In genomic region chr10:34405611-34406462, GRCh38 we compare ENCODE assay signal across 16 cellular contexts.
A peak's percentile ranks its signal among the peaks of the same experiment; 100 is the strongest.
DNase-seq lines count a peak whose midpoint lies in the region; ATAC-seq and TF ChIP-seq lines count a peak whose summit lies in the region.
"Had no signal": no experiment of that assay in that cellular context is flagged by ENCODE, and none has a peak within 500 bp of the region (broad histone marks: within the 10 kb centered on the region; RNA-seq: fewer than 3 reads in every experiment).

No MANE protein-coding gene starts in this region.

- no peak for TF ChIP-seq EP300 in upper lobe of left lung (IDR thresholded peaks at IDR 0.05)

- DNase-seq in HCEC 1CT, result peak; percentile 10
- peak; percentile 16 for DNase-seq in RWPE1 (ENCODE audit: low spot score)
- DNase-seq in dermis blood vessel endothelial cell, result peak; percentile 72
- peak; percentile 46 for DNase-seq in pulmonary artery endothelial cell (ENCODE audit: low read depth, low spot score)
- DNase-seq in upper lobe of left lung, result no peak
- no peak for DNase-seq in medulla oblongata (ENCODE audit: extremely low spot score)
- DNase-seq in activated gamma-delta T cell (lab: John Stamatoyannopoulos, UW), result no peak
- DNase-seq: activated CD4-positive, CD25-positive, alpha-beta regulatory T cell treated with anti-CD3 and anti-CD28 coated beads, Interleukin-2, amount 50 U/mL, for 72 hours; activated naive CD8-positive, alpha-beta T cell treated with anti-CD3 and anti-CD28 coated beads, Interleukin-2, amount 50 U/mL, for 24 hours; CD4-positive, CD25-positive, alpha-beta regulatory T cell; colonic mucosa; HFFc6; MV-4-11; NCI-H2171 treated with DMSO at 0.1 percent for 48 hours; nucleus accumbens had no signal

- peaks cover 6 to 16% (median 14%) of the 10 kb centered on the region in 4 donors for H3K4me1 ChIP-seq in upper lobe of left lung

- CTCF ChIA-PET in RWPE1 (lab: Yijun Ruan, JAX), result no interaction called here

- TF ChIP-seq POLR2A in upper lobe of left lung (IDR thresholded peaks at IDR 0.05), result no peak

- no peaks in the 10 kb centered on the region for H3K36me3 ChIP-seq in upper lobe of left lung
- H3K36me3 ChIP-seq: colonic mucosa had no signal

- WGBS in upper lobe of left lung, 2 donors, result 55 to 70% methylated on average over 3 of the region's 3 CpGs

- no peak for TF ChIP-seq CTCF in RWPE1 (conservative IDR thresholded peaks at IDR 0.05; ENCODE audit: low read depth)
- TF ChIP-seq CTCF in upper lobe of left lung (IDR thresholded peaks at IDR 0.05), result no peak

- H3K27ac ChIP-seq in RWPE1 (no peak overlapping the region), upper lobe of left lung (peak overlapping the region in 2 of 4 donors; percentile 9 to 33)
- H3K27ac ChIP-seq: colonic mucosa had no signal

- ATAC-seq in upper lobe of left lung (ENCODE audit: low FRiP score in 2 of 2), result no peak
- ATAC-seq in HG03469 (IDR thresholded peaks at IDR 0.05; ENCODE audit: unreplicated experiment), result no peak
- ATAC-seq: activated naive CD8-positive, alpha-beta T cell treated with anti-CD3 and anti-CD28 coated beads, Interleukin-2, amount 50 U/mL, for 24 hours had no signal

- peak overlapping the region in 1 of 4 donors; percentile 14 for H3K4me3 ChIP-seq in upper lobe of left lung
- H3K4me3 ChIP-seq: colonic mucosa had no signal

- no peaks in the 10 kb centered on the region for H3K9me3 ChIP-seq in upper lobe of left lung
- H3K9me3 ChIP-seq: colonic mucosa had no signal

- POLR2A ChIA-PET in RWPE1 (lab: Yijun Ruan, JAX; ENCODE audit: low non-redundant PET), result no interaction called here

- no peaks in the 10 kb centered on the region for H3K27me3 ChIP-seq in upper lobe of left lung
- H3K27me3 ChIP-seq: colonic mucosa had no signal

Comparison
In these comparisons a context has a peak if more than half of its experiments do, and no peak if none do; other contexts are left out.
1. DNase-seq: peak in HCEC 1CT (single experiment), RWPE1 (single experiment), dermis blood vessel endothelial cell (single experiment) and pulmonary artery endothelial cell (single experiment); none in upper lobe of left lung (0 of 2), medulla oblongata (single experiment) and activated gamma-delta T cell (single experiment).